ENCODE assay signal across 11 cellular contexts in the genomic region with DNA sequence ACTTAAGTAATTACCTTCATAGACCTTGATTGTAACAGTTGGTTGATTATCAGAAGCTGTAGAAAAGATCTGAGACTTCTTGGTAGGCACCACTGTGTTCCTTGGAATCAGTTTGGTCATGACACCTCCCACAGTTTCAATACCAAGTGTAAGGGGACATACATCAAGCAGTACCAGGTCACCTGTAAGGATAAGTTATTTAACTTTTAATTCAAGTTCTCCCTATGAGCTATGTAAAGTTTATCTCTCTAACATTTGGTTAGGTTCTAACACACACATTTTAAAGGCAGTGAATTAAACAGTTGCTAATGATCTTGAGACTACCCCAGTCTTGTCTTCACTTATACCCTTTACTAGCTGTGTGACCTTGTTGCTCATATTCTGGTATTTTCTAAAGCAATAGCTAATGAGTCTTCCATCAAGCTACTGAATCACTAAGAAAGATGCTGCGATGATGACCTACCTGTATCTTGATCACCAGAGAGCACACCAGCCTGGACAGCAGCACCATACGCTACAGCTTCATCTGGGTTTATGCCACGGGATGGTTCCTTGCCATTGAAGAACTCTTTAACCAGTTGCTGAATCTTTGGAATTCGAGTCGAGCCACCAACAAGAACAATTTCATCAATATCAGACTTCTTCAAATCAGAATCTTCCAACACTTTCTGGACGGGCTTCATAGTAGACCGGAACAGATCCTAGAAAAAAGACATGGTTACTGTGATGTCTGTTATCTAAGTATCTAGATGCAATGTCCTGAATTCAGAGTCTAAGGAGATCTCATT. TPM values are rescaled to one million over a fixed set of nuclear protein-coding genes. Genes with fewer than 3 reads are reported as not detected.
DNase-seq lines count a peak whose midpoint lies in the region; ATAC-seq and TF ChIP-seq lines count a peak whose summit lies in the region.
"Had no signal": no experiment of that assay in that cellular context is flagged by ENCODE, and none has a peak within 500 bp of the region (broad histone marks: within the 10 kb centered on the region; RNA-seq: fewer than 3 reads in every experiment).

No MANE protein-coding gene starts in this region.

- H3K27ac Mint-ChIP-seq in MCF 10A (ENCODE audit: low read depth, unreplicated experiment) = peak overlapping the region; percentile 43

- H3K27me3 Mint-ChIP-seq in MCF 10A (ENCODE audit: insufficient read depth, unreplicated experiment) = no peaks in the 10 kb centered on the region

- POLR2A ChIA-PET in AG04450 (lab: Yijun Ruan, JAX) = interaction anchor here (0.6 kb wide), 2 partner anchors 12 to 39 kb away, joined by 3 to 4 read pairs; no protein-coding TSS in a partner anchor
- POLR2A ChIA-PET in MCF 10A (lab: Yijun Ruan, JAX) = interaction anchor here (0.6 to 12.2 kb wide), 10 partner anchors 9 to 134 kb away, joined by 3 to 138 read pairs (median 4); partner anchors contain the start of genes GAPVD1 and RABEPK

- no peak for DNase-seq in AG04450 (ENCODE audit: low read depth, low spot score)
- DNase-seq in MCF 10A (ENCODE audit: unreplicated experiment) = no peak
- no peak for DNase-seq in stimulated activated CD4-positive, alpha-beta T cell treated with anti-CD3 and anti-CD28 coated beads, Interleukin-4, amount 100 ng/mL, for 1 hour
- no peak for DNase-seq in foreskin keratinocyte
- DNase-seq in occipital lobe (lab: John Stamatoyannopoulos, UW) = no peak
- no peak for DNase-seq in T-helper 9 cell
- DNase-seq: amniotic stem cell, NCI-H69, posterior cingulate gyrus had no signal

- H3K9ac ChIP-seq in HUES64 (ENCODE audit: low read depth, low read length) = peak overlapping the region; percentile 11; the same call in 1 of the 2 replicates

- CTCF ChIA-PET in AG04450 (lab: Charles Lee) = no interaction called here
- CTCF ChIA-PET in MCF 10A (lab: Yijun Ruan, JAX) = interaction anchor here (0.6 to 1.3 kb wide), 8 partner anchors 10 to 48 kb away, joined by 3 to 5 read pairs (median 3); no protein-coding TSS in a partner anchor

- H3K4me3 ChIP-seq in AG04450 (ENCODE audit: low read depth, low read length) (peak overlapping the region; percentile 100), HUES64 (ENCODE audit: low read length) (peak overlapping the region; percentile 89; the same call in 1 of the 2 replicates), mesodermal cell (ENCODE audit: extremely low read depth, insufficient read depth, low read length, poor library complexity, severe bottlenecking) (peak overlapping the region; percentile 94)

- H3K36me3 Mint-ChIP-seq in MCF 10A (ENCODE audit: insufficient read depth, unreplicated experiment) = peaks cover 74% of the 10 kb centered on the region

- H3K36me3 ChIP-seq in HUES64 (ENCODE audit: insufficient read depth, low read length) (peaks cover 67% of the 10 kb centered on the region), mesodermal cell (ENCODE audit: control insufficient read depth, insufficient read depth, low read length) (peaks cover 62% of the 10 kb centered on the region)

- H3K4me3 Mint-ChIP-seq in MCF 10A (ENCODE audit: unreplicated experiment) = peak overlapping the region; percentile 79

- H3K27ac ChIP-seq in AG04450 (ENCODE audit: low read depth, low read length) (no peak overlapping the region), HUES64 (ENCODE audit: low read depth, low read length) (no peak overlapping the region), mesodermal cell (ENCODE audit: low read depth, low read length, severe bottlenecking) (no peak overlapping the region), foreskin keratinocyte (no peak overlapping the region)

- ATAC-seq in foreskin keratinocyte = no peak

- TF ChIP-seq CTCF in AG04450 (IDR thresholded peaks at IDR 0.05; ENCODE audit: low read depth, low read length) (no peak), MCF 10A (IDR thresholded peaks at IDR 0.05; ENCODE audit: unreplicated experiment) (no peak), foreskin keratinocyte (conservative IDR thresholded peaks at IDR 0.05) (no peak)

- intact Hi-C loops in MCF 10A (cut with micrococcal nuclease) = no loop called here

- H3K9me3 Mint-ChIP-seq in MCF 10A (ENCODE audit: unreplicated experiment) = no peaks in the 10 kb centered on the region

- H3K27me3 ChIP-seq in AG04450 (ENCODE audit: control insufficient read depth, insufficient read depth, low read length) (no peaks in the 10 kb centered on the region), HUES64 (ENCODE audit: insufficient read depth, low read length) (no peaks in the 10 kb centered on the region), foreskin keratinocyte (no peaks in the 10 kb centered on the region)

- 93% methylated on average over 7 of the region's 7 CpGs for WGBS in HUES64
- WGBS in mesodermal cell (ENCODE audit: insufficient coverage in 2 of 2), 2 experiments = 90 to 97% methylated on average over 3 to 4 of the region's 7 CpGs

- BruUV-seq in MCF 10A (replicated peaks; lab: Mats Ljungman, UMichigan) = no TSS peak

- peaks cover 14% of the 10 kb centered on the region; the same call in 1 of the 2 replicates for H3K4me1 ChIP-seq in HUES64 (ENCODE audit: insufficient read depth, low read length)
- peaks cover 35% of the 10 kb centered on the region for H3K4me1 ChIP-seq in mesodermal cell (ENCODE audit: control insufficient read depth, insufficient read depth, low read length, poor library complexity, severe bottlenecking)
- peaks cover 3% of the 10 kb centered on the region for H3K4me1 ChIP-seq in foreskin keratinocyte

- H3K9me3 ChIP-seq in AG04450 (ENCODE audit: control insufficient read depth, insufficient read depth, low read length) = peaks cover 4% of the 10 kb centered on the region; the same call in 1 of the 2 replicates
- no peaks in the 10 kb centered on the region for H3K9me3 ChIP-seq in HUES64 (ENCODE audit: insufficient read depth, low read depth, low read length)
- H3K9me3 ChIP-seq in mesodermal cell (ENCODE audit: control insufficient read depth, low read length) = no peaks in the 10 kb centered on the region

- peaks cover 40% of the 10 kb centered on the region for H3K4me1 Mint-ChIP-seq in MCF 10A (ENCODE audit: insufficient read depth, unreplicated experiment)

RNA-seq across cellular contexts. Expression of gene HSPA5, which starts 2.8 kb away (rescaled TPM):
- polyA plus RNA-seq in AG04450 (2011; rRNA removed) (477 and 591 TPM in 2 replicates), foreskin keratinocyte (333 and 386 TPM in 2 replicates)
- polyA minus RNA-seq in AG04450 (2011; rRNA and poly(A)+ RNA removed) = 298 and 337 TPM in 2 replicates
- polyA plus RNA-seq in HUES64 (2013, experiment 1 of 2) = 258 TPM
- 242 TPM for polyA plus RNA-seq in HUES64 (2013, experiment 2 of 2)
- total RNA-seq in MCF 10A (2022) (1,165 and 1,788 TPM in 2 replicates), foreskin keratinocyte (315 and 402 TPM in 2 replicates), occipital lobe (25.4 TPM)
- polyA plus RNA-seq in mesodermal cell (2013, experiment 1 of 2) = 621 TPM
- 591 TPM for polyA plus RNA-seq in mesodermal cell (2013, experiment 2 of 2)

RNA-seq across cellular contexts. Expression of gene GAPVD1, which starts 23.3 kb away (rescaled TPM):
- polyA plus RNA-seq in AG04450 (2011; rRNA removed) = 22.1 and 25.8 TPM in 2 replicates
- 26.6 and 34.5 TPM in 2 replicates for polyA minus RNA-seq in AG04450 (2011; rRNA and poly(A)+ RNA removed)
- 16.2 TPM for polyA plus RNA-seq in HUES64 (2013, experiment 1 of 2)
- polyA plus RNA-seq in HUES64 (2013, experiment 2 of 2) = 19.3 TPM
- total RNA-seq in MCF 10A (2022) = 46.2 and 53.9 TPM in 2 replicates
- polyA plus RNA-seq in mesodermal cell (2013, experiment 1 of 2) = 24.2 TPM
- polyA plus RNA-seq in mesodermal cell (2013, experiment 2 of 2) = 25.0 TPM
- 45.3 and 47.2 TPM in 2 replicates for total RNA-seq in foreskin keratinocyte
- 4.7 and 5.9 TPM in 2 replicates for polyA plus RNA-seq in foreskin keratinocyte
- total RNA-seq in occipital lobe = 81.6 TPM

RNA-seq across cellular contexts. Expression of gene RABEPK, which starts 38.0 kb away (rescaled TPM):
- polyA plus RNA-seq in AG04450 (2011; rRNA removed) (45.5 and 45.8 TPM in 2 replicates), foreskin keratinocyte (31.6 and 33.5 TPM in 2 replicates)
- polyA minus RNA-seq in AG04450 (2011; rRNA and poly(A)+ RNA removed) = 22.8 and 25.8 TPM in 2 replicates
- 25.5 TPM for polyA plus RNA-seq in HUES64 (2013, experiment 1 of 2)
- polyA plus RNA-seq in HUES64 (2013, experiment 2 of 2) = 20.4 TPM
- total RNA-seq in MCF 10A (2022) (21.5 and 37.2 TPM in 2 replicates), foreskin keratinocyte (30.4 and 33.2 TPM in 2 replicates), occipital lobe (17.5 TPM)
- 20.5 TPM for polyA plus RNA-seq in mesodermal cell (2013, experiment 1 of 2)
- 18.5 TPM for polyA plus RNA-seq in mesodermal cell (2013, experiment 2 of 2)

RNA-seq across cellular contexts. Expression of gene PPP6C, which starts 48.7 kb away (rescaled TPM):
- polyA plus RNA-seq in AG04450 (2011; rRNA removed) (24.3 and 34.8 TPM in 2 replicates), foreskin keratinocyte (18.8 and 21.7 TPM in 2 replicates)
- polyA minus RNA-seq in AG04450 (2011; rRNA and poly(A)+ RNA removed) = 13.7 and 24.7 TPM in 2 replicates
- 26.3 TPM for polyA plus RNA-seq in HUES64 (2013, experiment 1 of 2)
- 27.4 TPM for polyA plus RNA-seq in HUES64 (2013, experiment 2 of 2)
- total RNA-seq in MCF 10A (2022) (40.7 and 41.7 TPM in 2 replicates), foreskin keratinocyte (30.0 and 30.1 TPM in 2 replicates), occipital lobe (23.1 TPM)
- polyA plus RNA-seq in mesodermal cell (2013, experiment 1 of 2) = 26.3 TPM
- polyA plus RNA-seq in mesodermal cell (2013, experiment 2 of 2) = 27.1 TPM

Comparison
In these comparisons a context has a peak if more than half of its experiments do, and no peak if none do; other contexts are left out.
1. RNA of gene HSPA5, which starts 2.8 kb away (total RNA-seq): 1,165 to 1,788 TPM in MCF 10A and 315 to 402 TPM in foreskin keratinocyte; 25.4 TPM in occipital lobe (single experiment); every median in the first group is over 10 times any median in the second.
2. Peak in every context shown above with its lines, with median percentiles within 50 percentile points of each other: H3K4me3 ChIP-seq.